ENCODE assay signal across 15 cellular contexts in the genomic region with DNA sequence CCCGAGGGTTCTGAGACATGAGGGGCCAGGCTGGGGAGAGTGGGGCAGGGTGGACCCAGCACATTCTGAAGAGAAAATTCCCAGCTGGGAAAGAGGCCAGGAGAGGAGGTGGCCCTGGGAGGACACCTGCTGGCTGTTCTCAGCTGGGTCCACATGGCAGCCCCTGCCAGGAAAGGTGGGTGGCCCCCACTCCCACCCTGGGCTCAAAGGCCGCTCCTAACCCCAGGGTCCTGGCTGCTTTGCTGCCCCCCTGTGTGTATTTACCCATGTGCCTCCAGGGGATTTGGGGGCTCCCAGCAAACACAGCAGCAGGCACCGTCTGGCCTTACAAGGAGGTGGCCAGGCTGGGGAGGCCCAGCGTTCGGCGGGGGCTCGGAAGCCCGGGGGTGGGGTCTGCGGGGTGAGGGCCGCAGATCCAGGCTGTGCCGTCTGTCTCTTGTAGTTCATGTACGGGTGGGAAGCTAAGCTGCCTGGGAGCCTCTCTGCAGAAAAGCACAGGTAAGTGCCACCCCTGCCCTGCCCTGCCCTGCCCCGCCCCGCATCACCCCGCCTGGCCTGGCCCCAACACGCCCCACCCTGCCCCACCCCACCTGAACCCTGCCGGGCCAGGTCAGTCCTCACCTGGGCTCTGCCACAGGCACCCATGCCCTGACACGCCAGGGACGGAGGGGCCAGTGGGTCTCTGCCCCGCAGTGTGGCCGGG. TPM values are rescaled to one million over a fixed set of nuclear protein-coding genes. Genes with fewer than 3 reads are reported as not detected.
DNase-seq lines count a peak whose midpoint lies in the region; ATAC-seq, FAIRE-seq and TF ChIP-seq lines count a peak whose summit lies in the region.
"Had no signal": no experiment of that assay in that cellular context is flagged by ENCODE, and none has a peak within 500 bp of the region (broad histone marks: within the 10 kb centered on the region; RNA-seq: fewer than 3 reads in every experiment).

No MANE protein-coding gene starts in this region.

- H3K4me1 ChIP-seq in kidney (ENCODE audit: control insufficient read depth in 1 of 2, insufficient read depth in 1 of 2, low read depth in 1 of 2, low read length in 2 of 2), result no peaks in the 10 kb centered on the region
- no peaks in the 10 kb centered on the region for H3K4me1 ChIP-seq in aorta (ENCODE audit: control insufficient read depth in 1 of 2, insufficient read depth in 2 of 2, low read length in 2 of 2)

- no peak overlapping the region for H3K4me3 ChIP-seq in WERI-Rb-1 (ENCODE audit: low read depth, low read length)
- no peak overlapping the region for H3K4me3 ChIP-seq in kidney (ENCODE audit: low read length in 2 of 2)
- no peak overlapping the region for H3K4me3 ChIP-seq in aorta (ENCODE audit: low read length in 2 of 2)
- H3K4me3 ChIP-seq: cardiac muscle cell had no signal

- FAIRE-seq in kidney (lab: Jason Lieb, UNC), result no peak
- FAIRE-seq: endothelial cell of umbilical vein had no signal

- no peak overlapping the region for H3K4me3 Mint-ChIP-seq in activated CD4-positive, alpha-beta T cell treated with anti-CD3 and anti-CD28 coated beads for 36 hours
- H3K4me3 Mint-ChIP-seq: natural killer cell had no signal

- no peaks in the 10 kb centered on the region for H3K27me3 Mint-ChIP-seq in activated CD4-positive, alpha-beta T cell treated with anti-CD3 and anti-CD28 coated beads for 36 hours

- no peaks in the 10 kb centered on the region for H3K4me1 Mint-ChIP-seq in activated CD4-positive, alpha-beta T cell treated with anti-CD3 and anti-CD28 coated beads for 36 hours
- H3K4me1 Mint-ChIP-seq: natural killer cell had no signal

- 78 to 84% methylated on average over 21 of the region's 21 CpGs for WGBS in aorta, 2 donors

- intact Hi-C loops in activated CD4-positive, alpha-beta T cell treated with anti-CD3 and anti-CD28 coated beads for 36 hours (cut with DNase I, micrococcal nuclease), result no loop called here
- intact Hi-C loops in kidney (cut with DNase I), result no loop called here
- intact Hi-C loops in aorta (cut with DNase I), result no loop called here

- H3K9me3 ChIP-seq in WERI-Rb-1 (ENCODE audit: severe bottlenecking), result no peaks in the 10 kb centered on the region
- no peaks in the 10 kb centered on the region for H3K9me3 ChIP-seq in kidney (ENCODE audit: control insufficient read depth in 1 of 2, low read length in 2 of 2)
- H3K9me3 ChIP-seq in aorta (ENCODE audit: control insufficient read depth, low read length), result no peaks in the 10 kb centered on the region

- H3K27me3 ChIP-seq in WERI-Rb-1 (ENCODE audit: insufficient read depth, low read depth, severe bottlenecking) (no peaks in the 10 kb centered on the region), aorta (ENCODE audit: control insufficient read depth in 1 of 2, insufficient read depth in 2 of 2, low read length in 1 of 2) (no peaks in the 10 kb centered on the region)
- H3K27me3 ChIP-seq: cardiac muscle cell had no signal

- CTCF ChIA-PET in activated CD4-positive, alpha-beta T cell treated with anti-CD3 and anti-CD28 coated beads for 36 hours (lab: Charles Lee), result interaction anchor here (0.6 kb wide), 1 partner anchor 235 kb away, joined by 3 read pairs; no protein-coding TSS in a partner anchor

- ATAC-seq in activated CD4-positive, alpha-beta T cell treated with anti-CD3 and anti-CD28 coated beads for 36 hours, result no peak
- ATAC-seq in aorta (ENCODE audit: low FRiP score), result no peak
- ATAC-seq: activated naive CD4-positive, alpha-beta T cell treated with anti-CD3 and anti-CD28 coated beads, Interleukin-2, amount 50 U/mL, for 72 hours; natural killer cell had no signal

- POLR2A ChIA-PET in activated CD4-positive, alpha-beta T cell treated with anti-CD3 and anti-CD28 coated beads for 36 hours (lab: Charles Lee), result no interaction called here

- H3K36me3 Mint-ChIP-seq in activated CD4-positive, alpha-beta T cell treated with anti-CD3 and anti-CD28 coated beads for 36 hours (ENCODE audit: low read depth), result no peaks in the 10 kb centered on the region
- H3K36me3 Mint-ChIP-seq: activated naive CD4-positive, alpha-beta T cell treated with anti-CD3 and anti-CD28 coated beads, Interleukin-2, amount 50 U/mL, for 72 hours; natural killer cell had no signal

- no peak overlapping the region for H3K27ac Mint-ChIP-seq in activated CD4-positive, alpha-beta T cell treated with anti-CD3 and anti-CD28 coated beads for 36 hours
- H3K27ac Mint-ChIP-seq: activated naive CD4-positive, alpha-beta T cell treated with anti-CD3 and anti-CD28 coated beads, Interleukin-2, amount 50 U/mL, for 72 hours; natural killer cell had no signal

- no peaks in the 10 kb centered on the region for H3K9me3 Mint-ChIP-seq in activated CD4-positive, alpha-beta T cell treated with anti-CD3 and anti-CD28 coated beads for 36 hours (ENCODE audit: low read depth)
- H3K9me3 Mint-ChIP-seq: activated naive CD4-positive, alpha-beta T cell treated with anti-CD3 and anti-CD28 coated beads, Interleukin-2, amount 50 U/mL, for 72 hours; natural killer cell had no signal

- H3K9ac ChIP-seq in kidney (ENCODE audit: low read length in 2 of 2), result no peak overlapping the region

- H3K27ac ChIP-seq in WERI-Rb-1 (peak overlapping the region; percentile 34), kidney (ENCODE audit: low read depth in 2 of 2, low read length in 2 of 2) (no peak overlapping the region), aorta (ENCODE audit: low read depth in 1 of 2, low read length in 2 of 2) (no peak overlapping the region)
- H3K27ac ChIP-seq: cardiac muscle cell had no signal

- TF ChIP-seq CTCF in WERI-Rb-1 (IDR thresholded peaks at IDR 0.05; ENCODE audit: low read depth, low read length), result peak; percentile 73
- no peak for TF ChIP-seq CTCF in kidney (IDR thresholded peaks at IDR 0.05; ENCODE audit: borderline replicate concordance, extremely low read depth, insufficient read depth)

- DNase-seq in activated CD4-positive, alpha-beta T cell treated with anti-CD3 and anti-CD28 coated beads for 36 hours, result peak; percentile 3
- no peak for DNase-seq in activated CD4-positive, alpha-beta T cell treated with anti-CD3 and anti-CD28 coated beads, Interleukin-2, amount 50 U/mL, for 4 hours
- DNase-seq in WERI-Rb-1 (peak; percentile 52), kidney (peak; percentile 71), aorta (peak; percentile 30 to 59), dermis blood vessel endothelial cell (no peak), iPS-NIHi7 (ENCODE audit: extremely low spot score) (no peak)
- DNase-seq in stimulated activated CD4-positive, alpha-beta T cell treated with anti-CD3 and anti-CD28 coated beads, Interleukin-4, amount 100 ng/mL, for 4 hours, result no peak
- DNase-seq: DMS153, natural killer cell, NCI-H2171 had no signal

- H3K36me3 ChIP-seq in WERI-Rb-1 (no peaks in the 10 kb centered on the region), kidney (ENCODE audit: control insufficient read depth in 1 of 2, insufficient read depth in 2 of 2, low read length in 2 of 2) (no peaks in the 10 kb centered on the region), aorta (ENCODE audit: control insufficient read depth in 1 of 2, insufficient read depth in 2 of 2, low read length in 1 of 2) (no peaks in the 10 kb centered on the region)
- H3K36me3 ChIP-seq: cardiac muscle cell had no signal

RNA-seq across cellular contexts. Expression of a gene that starts 10.6 kb away (rescaled TPM):
- total RNA-seq in activated CD4-positive, alpha-beta T cell treated with anti-CD3 and anti-CD28 coated beads for 36 hours, result not detected
- total RNA-seq in kidney (0.38 TPM), aorta (not detected), dermis blood vessel endothelial cell (not detected in 2 replicates)
- polyA plus RNA-seq in kidney (ENCODE audit: insufficient read depth, low read depth, low replicate concordance) (not detected), aorta (under 1 TPM in 1 of 2 donors, not detected in 1; 0.25 TPM)
- total RNA-seq: activated naive CD4-positive, alpha-beta T cell treated with anti-CD3 and anti-CD28 coated beads, Interleukin-2, amount 50 U/mL, for 72 hours; cardiac muscle cell; endothelial cell of umbilical vein; M059J; natural killer cell had no signal
- polyA plus RNA-seq: cardiac muscle cell, endothelial cell of umbilical vein had no signal

Comparison
In these comparisons a context has a peak if more than half of its experiments do, and no peak if none do; other contexts are left out.
1. DNase-seq: peak in activated CD4-positive, alpha-beta T cell treated with anti-CD3 and anti-CD28 coated beads for 36 hours (single experiment), WERI-Rb-1 (single experiment), kidney (single experiment) and aorta (2 of 2); none in activated CD4-positive, alpha-beta T cell treated with anti-CD3 and anti-CD28 coated beads, Interleukin-2, amount 50 U/mL, for 4 hours (0 of 2), dermis blood vessel endothelial cell (single experiment), iPS-NIHi7 (single experiment) and stimulated activated CD4-positive, alpha-beta T cell treated with anti-CD3 and anti-CD28 coated beads, Interleukin-4, amount 100 ng/mL, for 4 hours (0 of 2).